In the genomic region with DNA sequence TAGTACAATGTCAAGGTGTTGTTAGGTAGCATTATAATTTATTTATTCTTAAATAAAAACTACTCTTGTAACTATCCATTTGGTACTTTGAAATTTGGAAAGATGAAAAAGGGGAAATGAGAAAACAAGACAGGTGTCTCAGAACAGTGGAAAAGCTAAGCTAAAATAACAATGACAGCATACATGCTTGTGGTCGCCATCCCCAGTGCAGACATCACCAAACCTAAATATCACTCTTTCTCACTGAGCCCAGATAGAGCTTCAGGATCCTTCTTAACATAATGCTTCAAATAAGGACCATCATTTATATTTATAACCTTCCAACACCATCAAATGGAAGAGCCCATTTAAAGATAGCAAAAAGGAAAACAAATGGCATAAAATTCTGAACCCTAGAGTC, we compare ENCODE assay signal across 16 cellular contexts.
DNase-seq lines count a peak whose midpoint lies in the region; ATAC-seq and TF ChIP-seq lines count a peak whose summit lies in the region.
"Had no signal": no experiment of that assay in that cellular context is flagged by ENCODE, and none has a peak within 500 bp of the region (broad histone marks: within the 10 kb centered on the region; RNA-seq: fewer than 3 reads in every experiment).

No MANE protein-coding gene starts in this region.

- no peaks in the 10 kb centered on the region for H3K79me1 ChIP-seq in mesendoderm (ENCODE audit: low read length)

- no peak overlapping the region for H3K27ac ChIP-seq in mesendoderm (ENCODE audit: low read depth, low read length)
- H3K27ac ChIP-seq in gastrocnemius medialis: peak overlapping the region in 3 of 4 donors; percentile 76 to 87 (median 85)
- no peak overlapping the region for H3K27ac ChIP-seq in smooth muscle cell (ENCODE audit: low read depth)
- H3K27ac ChIP-seq: 22Rv1, A549, BLaER1 had no signal

- H2BK15ac ChIP-seq in mesendoderm (replicated peaks; ENCODE audit: low read depth): no peak overlapping the region

- no peak for TF ChIP-seq POLR2A in gastrocnemius medialis (IDR thresholded peaks at IDR 0.05)

- in situ Hi-C loops in gastrocnemius medialis (cut with MboI; ENCODE audit: low sequenced_read_pairs in 4 of 4): loop anchor here in 2 of 4 donors (25.0 kb wide), 1 partner anchor 684 kb away; no protein-coding TSS in a partner anchor

- H3K36me3 Mint-ChIP-seq in stimulated activated naive CD8-positive, alpha-beta T cell treated with anti-CD3 and anti-CD28 coated beads, Interleukin-15, Interleukin-2, amounts not matched to agents 100 ng/mL and 50 ng/mL, for 24 hours (ENCODE audit: low read depth): no peaks in the 10 kb centered on the region
- H3K36me3 Mint-ChIP-seq in stimulated activated memory B cell treated with anti-CD40 and anti-IgM and Interleukin-4, amounts not matched to agents 10 μg/mL and 1 μg/mL and 100 μg/mL, for 72 hours: no peaks in the 10 kb centered on the region
- H3K36me3 Mint-ChIP-seq: CD14-positive monocyte; CD4-positive, alpha-beta memory T cell had no signal

- H2AFZ ChIP-seq in smooth muscle cell (ENCODE audit: low read depth): no peak overlapping the region
- H2AFZ ChIP-seq: GM23248 had no signal

- H3K9me3 ChIP-seq in gastrocnemius medialis: no peaks in the 10 kb centered on the region
- H3K9me3 ChIP-seq in smooth muscle cell (replicated peaks; ENCODE audit: low read depth): no peaks in the 10 kb centered on the region
- H3K9me3 ChIP-seq: A549, BLaER1, HAP-1 had no signal

- WGBS in mesendoderm (ENCODE audit: extremely low coverage, insufficient coverage, low lambda C conversion rate): no CpG with 5 or more reads among the region's 1 CpG
- 97% methylated on average over 1 of the region's 1 CpG for WGBS in smooth muscle cell (ENCODE audit: low lambda C conversion rate)

- intact Hi-C loops in gastrocnemius medialis (cut with DNase I; ENCODE audit: low total_unique reads): loop anchor here (5.0 to 10.0 kb wide), 3 partner anchors 464 to 781 kb away; a partner anchor contains a TSS

- H3K36me3 ChIP-seq in mesendoderm (ENCODE audit: control insufficient read depth, insufficient read depth, low read length) (no peaks in the 10 kb centered on the region), gastrocnemius medialis (no peaks in the 10 kb centered on the region), smooth muscle cell (ENCODE audit: low read depth) (no peaks in the 10 kb centered on the region)
- H3K36me3 ChIP-seq: BLaER1, HAP-1 had no signal

- H4K20me1 ChIP-seq in smooth muscle cell (ENCODE audit: low read depth): no peaks in the 10 kb centered on the region
- H4K20me1 ChIP-seq: BLaER1 had no signal

- H3K9ac ChIP-seq in mesendoderm (ENCODE audit: low read length) (no peak overlapping the region), smooth muscle cell (ENCODE audit: low read depth) (no peak overlapping the region)
- H3K9ac ChIP-seq: BLaER1 had no signal

- H3K4me1 ChIP-seq in mesendoderm (ENCODE audit: control insufficient read depth, low read depth, low read length) (no peaks in the 10 kb centered on the region), gastrocnemius medialis (peaks cover 23 to 28% of the 10 kb centered on the region in 2 donors), smooth muscle cell (ENCODE audit: low read depth) (peaks cover 9% of the 10 kb centered on the region)
- H3K4me1 ChIP-seq: A549, HAP-1 had no signal

- no peaks in the 10 kb centered on the region for H3F3A ChIP-seq in smooth muscle cell (ENCODE audit: low read depth)

- H2BK5ac ChIP-seq in mesendoderm (ENCODE audit: low read length): no peak overlapping the region

- H3K23ac ChIP-seq in mesendoderm (ENCODE audit: low read length): no peak overlapping the region

- H3K4me3 ChIP-seq in mesendoderm (ENCODE audit: low read length) (no peak overlapping the region), gastrocnemius medialis (no peak overlapping the region), smooth muscle cell (no peak overlapping the region)
- H3K4me3 ChIP-seq: A549, BLaER1, GM23248, HAP-1 had no signal

- no peak overlapping the region for H2BK120ac ChIP-seq in mesendoderm (ENCODE audit: low read depth, low read length)

- H3K56ac ChIP-seq in mesendoderm (ENCODE audit: low read length): no peak overlapping the region

- peaks cover 5% of the 10 kb centered on the region for H3K9me3 Mint-ChIP-seq in stimulated activated naive CD8-positive, alpha-beta T cell treated with anti-CD3 and anti-CD28 coated beads, Interleukin-15, Interleukin-2, amounts not matched to agents 100 ng/mL and 50 ng/mL, for 24 hours
- peaks cover 0 to 4% of the 10 kb centered on the region in 2 donors for H3K9me3 Mint-ChIP-seq in stimulated activated naive CD8-positive, alpha-beta T cell treated with anti-CD3 and anti-CD28 coated beads, Interleukin-15, amount 100 ng/mL, for 72 hours
- H3K9me3 Mint-ChIP-seq in stimulated activated memory B cell treated with anti-CD40 and anti-IgM and Interleukin-4, amounts not matched to agents 10 μg/mL and 1 μg/mL and 100 μg/mL, for 72 hours: peaks cover 2% of the 10 kb centered on the region
- H3K9me3 Mint-ChIP-seq: CD14-positive monocyte had no signal

- H3K4me3 Mint-ChIP-seq in stimulated activated naive CD8-positive, alpha-beta T cell treated with anti-CD3 and anti-CD28 coated beads, Interleukin-15, Interleukin-2, amounts not matched to agents 100 ng/mL and 50 ng/mL, for 24 hours: no peak overlapping the region
- no peak overlapping the region for H3K4me3 Mint-ChIP-seq in stimulated activated naive CD8-positive, alpha-beta T cell treated with anti-CD3 and anti-CD28 coated beads, Interleukin-15, amount 100 ng/mL, for 72 hours
- no peak overlapping the region for H3K4me3 Mint-ChIP-seq in stimulated activated memory B cell treated with anti-CD40 and anti-IgM and Interleukin-4, amounts not matched to agents 10 μg/mL and 1 μg/mL and 100 μg/mL, for 72 hours
- H3K4me3 Mint-ChIP-seq: CD14-positive monocyte; CD4-positive, alpha-beta memory T cell had no signal

- H4K8ac ChIP-seq in mesendoderm (ENCODE audit: low read depth, low read length): peak overlapping the region; percentile 28

- H3K4me2 ChIP-seq in mesendoderm (ENCODE audit: low read length): no peak overlapping the region
- H3K4me2 ChIP-seq in smooth muscle cell: no peak overlapping the region
- H3K4me2 ChIP-seq: A549 had no signal

- TF ChIP-seq CTCF in gastrocnemius medialis (IDR thresholded peaks at IDR 0.05 in 4 of 5, conservative IDR thresholded peaks at IDR 0.05 in 1 of 5): no peak
- TF ChIP-seq CTCF in smooth muscle cell (IDR thresholded peaks at IDR 0.05; ENCODE audit: borderline replicate concordance, insufficient read depth, poor library complexity, severe bottlenecking): no peak

- peaks cover 3% of the 10 kb centered on the region for H3K27me3 Mint-ChIP-seq in stimulated activated naive CD8-positive, alpha-beta T cell treated with anti-CD3 and anti-CD28 coated beads, Interleukin-15, Interleukin-2, amounts not matched to agents 100 ng/mL and 50 ng/mL, for 24 hours
- no peaks in the 10 kb centered on the region for H3K27me3 Mint-ChIP-seq in stimulated activated naive CD8-positive, alpha-beta T cell treated with anti-CD3 and anti-CD28 coated beads, Interleukin-15, amount 100 ng/mL, for 72 hours
- no peaks in the 10 kb centered on the region for H3K27me3 Mint-ChIP-seq in stimulated activated memory B cell treated with anti-CD40 and anti-IgM and Interleukin-4, amounts not matched to agents 10 μg/mL and 1 μg/mL and 100 μg/mL, for 72 hours
- H3K27me3 Mint-ChIP-seq: CD4-positive, alpha-beta memory T cell had no signal

- peak overlapping the region; percentile 38 for H3K27ac Mint-ChIP-seq in stimulated activated naive CD8-positive, alpha-beta T cell treated with anti-CD3 and anti-CD28 coated beads, Interleukin-15, Interleukin-2, amounts not matched to agents 100 ng/mL and 50 ng/mL, for 24 hours
- no peak overlapping the region for H3K27ac Mint-ChIP-seq in stimulated activated naive CD8-positive, alpha-beta T cell treated with anti-CD3 and anti-CD28 coated beads, Interleukin-15, amount 100 ng/mL, for 72 hours
- H3K27ac Mint-ChIP-seq in stimulated activated memory B cell treated with anti-CD40 and anti-IgM and Interleukin-4, amounts not matched to agents 10 μg/mL and 1 μg/mL and 100 μg/mL, for 72 hours: no peak overlapping the region
- H3K27ac Mint-ChIP-seq: CD14-positive monocyte; CD4-positive, alpha-beta memory T cell had no signal

- no peak overlapping the region for H3K18ac ChIP-seq in mesendoderm (ENCODE audit: low read length)

- H3K79me2 ChIP-seq in mesendoderm (ENCODE audit: control insufficient read depth, insufficient read depth, low read length): no peaks in the 10 kb centered on the region
- H3K79me2 ChIP-seq in smooth muscle cell (ENCODE audit: low read depth): no peaks in the 10 kb centered on the region

- no peak overlapping the region for H2AK5ac ChIP-seq in mesendoderm (ENCODE audit: low read length)

- H3K27me3 ChIP-seq in mesendoderm (ENCODE audit: insufficient read depth, low read length, poor library complexity): no peaks in the 10 kb centered on the region
- H3K27me3 ChIP-seq in gastrocnemius medialis: no peaks in the 10 kb centered on the region
- H3K27me3 ChIP-seq in smooth muscle cell (ENCODE audit: low read depth): peaks cover 4% of the 10 kb centered on the region
- H3K27me3 ChIP-seq: BLaER1 had no signal

- ATAC-seq in stimulated activated naive CD8-positive, alpha-beta T cell treated with anti-CD3 and anti-CD28 coated beads, Interleukin-15, amount 100 ng/mL, for 72 hours: no peak
- ATAC-seq in gastrocnemius medialis: no peak
- ATAC-seq in stimulated activated memory B cell treated with anti-CD40 and anti-IgM and Interleukin-4, amounts not matched to agents 10 μg/mL and 1 μg/mL and 100 μg/mL, for 72 hours: no peak
- ATAC-seq: A549 had no signal

- no peak overlapping the region for H4K5ac ChIP-seq in mesendoderm (ENCODE audit: low read length)

- no peak overlapping the region for H3K4ac ChIP-seq in mesendoderm (ENCODE audit: low read depth, low read length)

- no peaks in the 10 kb centered on the region for H3K4me1 Mint-ChIP-seq in stimulated activated naive CD8-positive, alpha-beta T cell treated with anti-CD3 and anti-CD28 coated beads, Interleukin-15, Interleukin-2, amounts not matched to agents 100 ng/mL and 50 ng/mL, for 24 hours (ENCODE audit: low read depth)
- no peaks in the 10 kb centered on the region for H3K4me1 Mint-ChIP-seq in stimulated activated naive CD8-positive, alpha-beta T cell treated with anti-CD3 and anti-CD28 coated beads, Interleukin-15, amount 100 ng/mL, for 72 hours
- H3K4me1 Mint-ChIP-seq in stimulated activated memory B cell treated with anti-CD40 and anti-IgM and Interleukin-4, amounts not matched to agents 10 μg/mL and 1 μg/mL and 100 μg/mL, for 72 hours: no peaks in the 10 kb centered on the region
- H3K4me1 Mint-ChIP-seq: CD14-positive monocyte; CD4-positive, alpha-beta memory T cell had no signal

- no peak for DNase-seq in stimulated activated naive CD8-positive, alpha-beta T cell treated with anti-CD3 and anti-CD28 coated beads, Interleukin-15, amount 100 ng/mL, for 72 hours
- DNase-seq in mesendoderm (no peak), gastrocnemius medialis (no peak), smooth muscle cell (lab: John Stamatoyannopoulos, UW; ENCODE audit: unreplicated experiment) (no peak), activated T-cell treated with anti-CD3 and anti-CD28 coated beads for 4 hours (no peak)
- DNase-seq: Calu3; CD4-positive, alpha-beta memory T cell; DND-41; GM23248 had no signal

Comparison
In these comparisons a context has a peak if more than half of its experiments do, and no peak if none do; other contexts are left out.
1. H3K27ac ChIP-seq: peak in gastrocnemius medialis (3 of 4); none in mesendoderm (single experiment) and smooth muscle cell (single experiment).